15 cellular contexts compared by ENCODE assay signal in the genomic region with DNA sequence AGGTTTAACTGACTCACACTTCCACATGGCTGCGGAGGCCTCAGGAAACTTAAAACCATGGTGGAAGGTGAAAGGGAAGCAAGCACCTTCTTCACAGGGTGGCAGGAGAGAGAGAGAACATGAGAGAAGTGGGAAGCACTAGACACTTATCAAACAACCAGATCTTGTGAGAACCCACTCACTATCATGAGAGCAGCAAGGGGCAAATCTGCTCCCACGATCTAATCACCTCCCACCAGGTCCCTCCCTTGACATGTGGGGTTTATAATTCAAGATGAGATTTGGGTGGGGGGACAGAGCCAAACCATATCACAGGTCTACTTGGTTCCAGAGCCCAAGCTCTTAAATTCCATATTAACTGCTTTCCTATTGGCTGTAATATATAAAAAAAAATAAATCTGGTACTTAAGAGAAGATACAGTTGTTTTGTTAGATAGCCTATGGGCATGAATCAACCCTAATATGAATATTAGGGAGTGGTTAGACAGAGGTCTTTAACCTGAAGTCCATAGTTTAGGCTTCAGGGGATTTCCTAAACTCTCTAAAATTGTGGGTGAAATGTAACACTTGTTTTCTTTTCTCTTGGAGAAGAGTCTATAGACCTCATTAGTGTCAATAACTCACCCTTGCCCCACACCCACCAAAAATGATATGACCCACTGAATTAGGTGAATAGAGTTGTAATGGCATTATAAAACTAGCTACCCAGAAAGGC. TPM values are rescaled to one million over a fixed set of nuclear protein-coding genes. Genes with fewer than 3 reads are reported as not detected.
"Had no signal": no experiment of that assay in that cellular context is flagged by ENCODE, and none has a peak within 500 bp of the region (broad histone marks: within the 10 kb centered on the region; RNA-seq: fewer than 3 reads in every experiment).

No MANE protein-coding gene starts in this region.

- H3K4me1 ChIP-seq: gastrocnemius medialis, heart right ventricle, parathyroid adenoma, thyroid gland had no signal

- H3K36me3 ChIP-seq: gastrocnemius medialis, heart right ventricle, thyroid gland had no signal

- DNase-seq: activated CD4-positive, alpha-beta T cell treated with anti-CD3 and anti-CD28 coated beads for 1 hour; activated CD8-positive, alpha-beta memory T cell treated with anti-CD3 and anti-CD28 coated beads for 24 hours; caudate nucleus; effector CD4-positive, alpha-beta T cell; gastrocnemius medialis; heart right ventricle; kidney; mesendoderm; retina; stimulated activated CD4-positive, alpha-beta T cell treated with anti-CD3 and anti-CD28 coated beads, Interleukin-4, amount 100 ng/mL, for 1 hour; stimulated activated CD8-positive, alpha-beta memory T cell treated with anti-CD3 and anti-CD28 coated beads, Interleukin-4, amount 100 ng/mL, for 48 hours; thyroid gland had no signal

- H3K4me3 ChIP-seq: coronary artery, gastrocnemius medialis, heart right ventricle, thyroid gland had no signal

- H3K9me3 ChIP-seq: gastrocnemius medialis, heart right ventricle, thyroid gland had no signal

- H3K27ac ChIP-seq: coronary artery, gastrocnemius medialis, heart right ventricle, parathyroid adenoma, thyroid gland had no signal

- ATAC-seq: gastrocnemius medialis, heart right ventricle had no signal

RNA-seq across cellular contexts. Expression of gene SKAP1, which starts 56.7 kb away (rescaled TPM):
- total RNA-seq: fibroblast of lung, gastrocnemius medialis had no signal
- polyA plus RNA-seq: fibroblast of lung had no signal
